8 cellular contexts compared by ENCODE assay signal in genomic region chr22:39634530-39635399, GRCh38.
DNase-seq lines count a peak whose midpoint lies in the region; ATAC-seq and TF ChIP-seq lines count a peak whose summit lies in the region.

No MANE protein-coding gene starts in this region.

- H3K27ac ChIP-seq in SJSA1 = no peak overlapping the region
- H3K27ac ChIP-seq in foreskin keratinocyte = no peak overlapping the region

- H3K27me3 ChIP-seq in SJSA1 (replicated peaks) (no peaks in the 10 kb centered on the region), foreskin keratinocyte (no peaks in the 10 kb centered on the region)

- H3K4me3 Mint-ChIP-seq in stimulated activated naive CD8-positive, alpha-beta T cell treated with anti-CD3 and anti-CD28 coated beads, Interleukin-15, amount 100 ng/mL, for 72 hours = no peak overlapping the region

- H3K27me3 Mint-ChIP-seq in stimulated activated naive CD8-positive, alpha-beta T cell treated with anti-CD3 and anti-CD28 coated beads, Interleukin-15, amount 100 ng/mL, for 72 hours = peaks cover 7% of the 10 kb centered on the region

- peaks cover 25% of the 10 kb centered on the region for H3K4me1 Mint-ChIP-seq in stimulated activated naive CD8-positive, alpha-beta T cell treated with anti-CD3 and anti-CD28 coated beads, Interleukin-15, amount 100 ng/mL, for 72 hours

- H3K4me3 ChIP-seq in SJSA1 = no peak overlapping the region

- peaks cover 4 to 5% of the 10 kb centered on the region in 2 donors for H3K9me3 Mint-ChIP-seq in stimulated activated naive CD8-positive, alpha-beta T cell treated with anti-CD3 and anti-CD28 coated beads, Interleukin-15, amount 100 ng/mL, for 72 hours

- no peaks in the 10 kb centered on the region for H3K9me3 ChIP-seq in SJSA1 (replicated peaks)

- DNase-seq in stimulated activated naive CD8-positive, alpha-beta T cell treated with anti-CD3 and anti-CD28 coated beads, Interleukin-15, Interleukin-2, amounts not matched to agents 100 U/mL and 50 U/mL, for 24 hours = peak; percentile 30
- no peak for DNase-seq in stimulated activated naive CD8-positive, alpha-beta T cell treated with anti-CD3 and anti-CD28 coated beads, Interleukin-15, amount 100 ng/mL, for 72 hours
- DNase-seq in SJSA1 (ENCODE audit: low read depth in 1 of 2, low spot score in 2 of 2) (peak; percentile 81 to 91), foreskin keratinocyte (peak; percentile 86 to 92), cerebellar nuclear complex (lab: John Stamatoyannopoulos, UW) (no peak), NCI-H1417 (lab: John Stamatoyannopoulos, UW) (no peak)

- peak overlapping the region in 1 of 2 donors; percentile 68 for H3K27ac Mint-ChIP-seq in stimulated activated naive CD8-positive, alpha-beta T cell treated with anti-CD3 and anti-CD28 coated beads, Interleukin-15, amount 100 ng/mL, for 72 hours

- H3K36me3 ChIP-seq in SJSA1 = no peaks in the 10 kb centered on the region

- peak; percentile 33 for ATAC-seq in stimulated activated naive CD8-positive, alpha-beta T cell treated with anti-CD3 and anti-CD28 coated beads, Interleukin-15, Interleukin-2, amounts not matched to agents 100 U/mL and 50 U/mL, for 24 hours
- ATAC-seq in stimulated activated naive CD8-positive, alpha-beta T cell treated with anti-CD3 and anti-CD28 coated beads, Interleukin-15, amount 100 ng/mL, for 72 hours = no peak
- ATAC-seq in foreskin keratinocyte (peak; percentile 76), HG03045 (IDR thresholded peaks at IDR 0.05; ENCODE audit: unreplicated experiment) (no peak), GM19328 (IDR thresholded peaks at IDR 0.05; ENCODE audit: unreplicated experiment) (no peak)

- peaks cover 14% of the 10 kb centered on the region for H3K4me1 ChIP-seq in SJSA1 (replicated peaks)
- H3K4me1 ChIP-seq in foreskin keratinocyte = peaks cover 3% of the 10 kb centered on the region

- TF ChIP-seq CTCF in foreskin keratinocyte (conservative IDR thresholded peaks at IDR 0.05) = peak; percentile 26

Comparison
In these comparisons a context has a peak if more than half of its experiments do, and no peak if none do; other contexts are left out.
1. ATAC-seq: peak in stimulated activated naive CD8-positive, alpha-beta T cell treated with anti-CD3 and anti-CD28 coated beads, Interleukin-15, Interleukin-2, amounts not matched to agents 100 U/mL and 50 U/mL, for 24 hours (single experiment) and foreskin keratinocyte (single experiment); none in stimulated activated naive CD8-positive, alpha-beta T cell treated with anti-CD3 and anti-CD28 coated beads, Interleukin-15, amount 100 ng/mL, for 72 hours (single experiment), HG03045 (single experiment) and GM19328 (single experiment).
2. DNase-seq: peak in stimulated activated naive CD8-positive, alpha-beta T cell treated with anti-CD3 and anti-CD28 coated beads, Interleukin-15, Interleukin-2, amounts not matched to agents 100 U/mL and 50 U/mL, for 24 hours (single experiment), SJSA1 (2 of 2) and foreskin keratinocyte (2 of 2); none in stimulated activated naive CD8-positive, alpha-beta T cell treated with anti-CD3 and anti-CD28 coated beads, Interleukin-15, amount 100 ng/mL, for 72 hours (0 of 2), cerebellar nuclear complex (0 of 2) and NCI-H1417 (0 of 3).